Comparison of ENCODE assay signal across 1 cellular context in genomic region chr10:37975407-37975991, GRCh38.
TF ChIP-seq lines count a peak whose summit lies in the region.

No MANE protein-coding gene starts in this region.

TF ChIP-seq in HCT116, 20 proteins besides CTCF, POLR2A, EP300 and RAD21 (continued from another document):
- TF ChIP-seq, protein P1, sequence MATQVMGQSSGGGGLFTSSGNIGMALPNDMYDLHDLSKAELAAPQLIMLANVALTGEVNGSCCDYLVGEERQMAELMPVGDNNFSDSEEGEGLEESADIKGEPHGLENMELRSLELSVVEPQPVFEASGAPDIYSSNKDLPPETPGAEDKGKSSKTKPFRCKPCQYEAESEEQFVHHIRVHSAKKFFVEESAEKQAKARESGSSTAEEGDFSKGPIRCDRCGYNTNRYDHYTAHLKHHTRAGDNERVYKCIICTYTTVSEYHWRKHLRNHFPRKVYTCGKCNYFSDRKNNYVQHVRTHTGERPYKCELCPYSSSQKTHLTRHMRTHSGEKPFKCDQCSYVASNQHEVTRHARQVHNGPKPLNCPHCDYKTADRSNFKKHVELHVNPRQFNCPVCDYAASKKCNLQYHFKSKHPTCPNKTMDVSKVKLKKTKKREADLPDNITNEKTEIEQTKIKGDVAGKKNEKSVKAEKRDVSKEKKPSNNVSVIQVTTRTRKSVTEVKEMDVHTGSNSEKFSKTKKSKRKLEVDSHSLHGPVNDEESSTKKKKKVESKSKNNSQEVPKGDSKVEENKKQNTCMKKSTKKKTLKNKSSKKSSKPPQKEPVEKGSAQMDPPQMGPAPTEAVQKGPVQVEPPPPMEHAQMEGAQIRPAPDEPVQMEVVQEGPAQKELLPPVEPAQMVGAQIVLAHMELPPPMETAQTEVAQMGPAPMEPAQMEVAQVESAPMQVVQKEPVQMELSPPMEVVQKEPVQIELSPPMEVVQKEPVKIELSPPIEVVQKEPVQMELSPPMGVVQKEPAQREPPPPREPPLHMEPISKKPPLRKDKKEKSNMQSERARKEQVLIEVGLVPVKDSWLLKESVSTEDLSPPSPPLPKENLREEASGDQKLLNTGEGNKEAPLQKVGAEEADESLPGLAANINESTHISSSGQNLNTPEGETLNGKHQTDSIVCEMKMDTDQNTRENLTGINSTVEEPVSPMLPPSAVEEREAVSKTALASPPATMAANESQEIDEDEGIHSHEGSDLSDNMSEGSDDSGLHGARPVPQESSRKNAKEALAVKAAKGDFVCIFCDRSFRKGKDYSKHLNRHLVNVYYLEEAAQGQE (IDR thresholded peaks at IDR 0.05; ENCODE audit: low read depth), result no peak
- TF ChIP-seq EGR1 (IDR thresholded peaks at IDR 0.05; ENCODE audit: low read depth), result no peak
